In the genomic region with DNA sequence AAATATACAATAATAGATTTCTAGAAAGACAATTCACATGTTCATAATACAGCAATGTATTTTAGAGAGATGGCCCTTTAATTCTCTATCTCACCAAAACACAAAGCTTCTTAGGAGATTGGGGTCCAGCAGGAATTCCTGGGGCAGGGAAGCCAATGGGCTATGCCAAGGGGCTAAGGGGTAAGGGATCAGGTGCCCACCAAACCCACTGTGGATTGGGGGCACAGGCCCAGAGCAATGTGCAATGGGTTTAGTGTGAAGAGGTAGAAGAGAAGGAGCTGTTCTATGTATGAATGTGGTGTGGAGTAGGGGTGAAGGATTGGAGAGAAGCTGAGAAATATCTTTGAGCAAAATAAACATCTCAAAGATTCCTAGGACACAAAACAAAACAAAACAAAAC, we compare ENCODE assay signal across 1 cellular context.
TF ChIP-seq lines count a peak whose summit lies in the region.

No MANE protein-coding gene starts in this region.

TF ChIP-seq in HEK293, 187 proteins besides CTCF, POLR2A, EP300 and RAD21:
- TF ChIP-seq ZSCAN5A (tag by site-specific recombination; IDR thresholded peaks at IDR 0.05) (no peak), ZNF501 (tag by site-specific recombination; IDR thresholded peaks at IDR 0.05) (no peak), ZNF184 (tag by site-specific recombination; IDR thresholded peaks at IDR 0.05) (no peak), ZNF23 (tag by site-specific recombination; IDR thresholded peaks at IDR 0.05; ENCODE audit: borderline replicate concordance) (no peak), TRIM28 (IDR thresholded peaks at IDR 0.05; ENCODE audit: borderline replicate concordance, low read length) (no peak), ZSCAN16 (tag by site-specific recombination; IDR thresholded peaks at IDR 0.05) (no peak), ZBTB48 (tag by site-specific recombination; IDR thresholded peaks at IDR 0.05) (0 out of 2 replicates have a peak, but pooled peaks have one; percentile 31), ZNF394 (tag by site-specific recombination; IDR thresholded peaks at IDR 0.05; ENCODE audit: borderline replicate concordance) (peak; percentile 73), ZNF76 (tag by site-specific recombination; IDR thresholded peaks at IDR 0.05; ENCODE audit: borderline replicate concordance, low read depth) (no peak), ZNF2 (tag by site-specific recombination; IDR thresholded peaks at IDR 0.05) (no peak), GLI4 (tag by site-specific recombination; IDR thresholded peaks at IDR 0.05) (no peak)
TF ChIP-seq in HEK293: peak in this region for 2.
